Comparison of ENCODE assay signal across 1 cellular context in the genomic region with DNA sequence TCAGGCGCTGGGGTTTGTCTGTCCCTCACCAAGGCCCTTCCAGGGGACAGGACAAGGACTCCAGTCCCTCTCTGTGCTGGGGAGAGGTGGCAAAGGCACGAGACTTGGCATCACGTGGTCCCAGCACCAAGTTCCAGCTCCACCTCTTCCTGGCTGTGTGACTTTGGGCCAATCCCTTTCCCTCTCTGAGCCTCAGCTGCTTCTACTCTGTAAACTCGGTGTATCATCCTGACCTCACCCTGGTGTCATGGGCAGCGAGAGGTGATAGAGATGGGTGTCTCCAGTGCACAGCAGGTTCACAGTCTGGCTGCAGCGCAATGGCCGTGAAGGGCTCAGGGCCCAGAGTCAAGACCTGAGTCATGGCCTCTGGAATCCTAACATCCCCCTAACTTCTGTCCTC.
TF ChIP-seq lines count a peak whose summit lies in the region.

No MANE protein-coding gene starts in this region.

TF ChIP-seq in K562, 482 proteins besides CTCF, POLR2A, EP300 and RAD21 (continued from another document):
- no peak for TF ChIP-seq MGA (IDR thresholded peaks at IDR 0.05)
- TF ChIP-seq FIP1L1 (IDR thresholded peaks at IDR 0.05; ENCODE audit: low read depth, low read length, poor library complexity, severe bottlenecking) = no peak
- no peak for TF ChIP-seq TCF7L2 (IDR thresholded peaks at IDR 0.05; ENCODE audit: low read depth, low read length)
- no peak for TF ChIP-seq PPARD (CRISPR knock-in tag; IDR thresholded peaks at IDR 0.05)
- TF ChIP-seq ZNF3 (CRISPR knock-in tag; IDR thresholded peaks at IDR 0.05) = no peak
- TF ChIP-seq FOXK2 (conservative IDR thresholded peaks at IDR 0.05 in 1 of 2, IDR thresholded peaks at IDR 0.05 in 1 of 2; ENCODE audit: low read depth in 2 of 2) = no peak
- no peak for TF ChIP-seq ZNF134 (CRISPR knock-in tag; conservative IDR thresholded peaks at IDR 0.05)
- no peak for TF ChIP-seq NR1H2 (CRISPR knock-in tag; IDR thresholded peaks at IDR 0.05)
- no peak for TF ChIP-seq ZC3H4 (CRISPR knock-in tag; IDR thresholded peaks at IDR 0.05; ENCODE audit: borderline replicate concordance)
- TF ChIP-seq ZNF79 (CRISPR knock-in tag; IDR thresholded peaks at IDR 0.05; ENCODE audit: low read depth) = no peak
- no peak for TF ChIP-seq MTF1 (CRISPR knock-in tag; IDR thresholded peaks at IDR 0.05; ENCODE audit: borderline replicate concordance)
- TF ChIP-seq SFPQ (IDR thresholded peaks at IDR 0.05; ENCODE audit: low read depth, low read length) = no peak
